Comparison of ENCODE assay signal across 15 cellular contexts in genomic region chr9:108756746-108757490, GRCh38.
A peak's percentile ranks its signal among the peaks of the same experiment; 100 is the strongest.
DNase-seq lines count a peak whose midpoint lies in the region; ATAC-seq and TF ChIP-seq lines count a peak whose summit lies in the region.
"Had no signal": no experiment of that assay in that cellular context is flagged by ENCODE, and none has a peak within 500 bp of the region (broad histone marks: within the 10 kb centered on the region; RNA-seq: fewer than 3 reads in every experiment).

No MANE protein-coding gene starts in this region.

- H2AFZ ChIP-seq in smooth muscle cell (ENCODE audit: low read depth) (no peak overlapping the region), MM.1S (ENCODE audit: low read length) (no peak overlapping the region)

- no peak for ATAC-seq in GM19455 (IDR thresholded peaks at IDR 0.05; ENCODE audit: unreplicated experiment)
- ATAC-seq: T-cell had no signal

- DNase-seq in SIG-M5 treated with dmso at 0.1 percent for 504 hours (lab: John Stamatoyannopoulos, UW; ENCODE audit: unreplicated experiment) (peak; percentile 28), SIG-M5 (lab: John Stamatoyannopoulos, UW) (no peak), OCI-M1 (lab: John Stamatoyannopoulos, UW) (peak; percentile 3), esophagus squamous epithelium (lab: John Stamatoyannopoulos, UW) (no peak), smooth muscle cell (lab: John Stamatoyannopoulos, UW; ENCODE audit: unreplicated experiment) (no peak), MM.1S (no peak), retina (no peak)
- DNase-seq: activated CD4-positive, alpha-beta memory T cell treated with anti-CD3 and anti-CD28 coated beads for 36 hours; activated naive CD4-positive, alpha-beta T cell treated with anti-CD3 and anti-CD28 coated beads for 36 hours; KG1; midbrain; NCI-H524 treated with DMSO at 0.1 percent for 48 hours; T-cell had no signal

- H3K27me3 ChIP-seq in esophagus squamous epithelium = no peaks in the 10 kb centered on the region
- no peaks in the 10 kb centered on the region for H3K27me3 ChIP-seq in smooth muscle cell (ENCODE audit: low read depth)
- H3K27me3 ChIP-seq in MM.1S (replicated peaks; ENCODE audit: insufficient read depth, low read length) = no peaks in the 10 kb centered on the region
- H3K27me3 ChIP-seq: suprapubic skin had no signal

- 31 to 42% methylated on average over 3 of the region's 3 CpGs for WGBS in esophagus squamous epithelium, 2 donors
- WGBS in smooth muscle cell (ENCODE audit: low lambda C conversion rate) = 63% methylated on average over 3 of the region's 3 CpGs

- no peaks in the 10 kb centered on the region for H3K9me3 ChIP-seq in esophagus squamous epithelium
- no peaks in the 10 kb centered on the region for H3K9me3 ChIP-seq in smooth muscle cell (replicated peaks; ENCODE audit: low read depth)
- no peaks in the 10 kb centered on the region for H3K9me3 ChIP-seq in MM.1S (replicated peaks; ENCODE audit: insufficient read depth, low read length)
- H3K9me3 ChIP-seq: suprapubic skin had no signal

- H3K79me2 ChIP-seq in smooth muscle cell (ENCODE audit: low read depth) = no peaks in the 10 kb centered on the region
- no peaks in the 10 kb centered on the region for H3K79me2 ChIP-seq in MM.1S (ENCODE audit: low read length)

- intact Hi-C loops in esophagus squamous epithelium (cut with DNase I) = loop anchor here (10.0 kb wide), 1 partner anchor 1282 kb away; no protein-coding TSS in a partner anchor

- H3K4me3 ChIP-seq in esophagus squamous epithelium (no peak overlapping the region), smooth muscle cell (no peak overlapping the region), MM.1S (ENCODE audit: low read length) (no peak overlapping the region)
- H3K4me3 ChIP-seq: suprapubic skin had no signal

- H3K27ac ChIP-seq in esophagus squamous epithelium (peak overlapping the region in 3 of 4 donors; percentile 43 to 76 (median 59)), smooth muscle cell (ENCODE audit: low read depth) (no peak overlapping the region), MM.1S (ENCODE audit: low read length) (no peak overlapping the region)
- H3K27ac ChIP-seq: suprapubic skin had no signal

- H3K36me3 ChIP-seq in esophagus squamous epithelium (no peaks in the 10 kb centered on the region), smooth muscle cell (ENCODE audit: low read depth) (no peaks in the 10 kb centered on the region), MM.1S (replicated peaks; ENCODE audit: insufficient read depth, low read length) (no peaks in the 10 kb centered on the region)
- H3K36me3 ChIP-seq: suprapubic skin had no signal

- H3K9ac ChIP-seq in smooth muscle cell (ENCODE audit: low read depth) = no peak overlapping the region
- no peak overlapping the region for H3K9ac ChIP-seq in MM.1S (ENCODE audit: low read length)

- H3K4me1 ChIP-seq in esophagus squamous epithelium = peaks cover 8 to 45% (median 9%) of the 10 kb centered on the region in 3 donors
- no peaks in the 10 kb centered on the region for H3K4me1 ChIP-seq in smooth muscle cell (ENCODE audit: low read depth)
- no peaks in the 10 kb centered on the region for H3K4me1 ChIP-seq in MM.1S (ENCODE audit: low read length)

- no peak overlapping the region for H3K4me2 ChIP-seq in smooth muscle cell
- no peak overlapping the region for H3K4me2 ChIP-seq in MM.1S (ENCODE audit: low read depth, low read length)

- TF ChIP-seq CTCF in esophagus squamous epithelium (IDR thresholded peaks at IDR 0.05) (peak in 4 of 6 experiments; percentile 11 to 59 (median 41)), smooth muscle cell (IDR thresholded peaks at IDR 0.05; ENCODE audit: borderline replicate concordance, insufficient read depth, poor library complexity, severe bottlenecking) (peak; percentile 11), MM.1S (IDR thresholded peaks at IDR 0.05; ENCODE audit: low read length) (no peak)

- H3K9me2 ChIP-seq in MM.1S (replicated peaks; ENCODE audit: insufficient read depth, low read length) = no peaks in the 10 kb centered on the region

- H3F3A ChIP-seq in smooth muscle cell (ENCODE audit: low read depth) (no peaks in the 10 kb centered on the region), MM.1S (ENCODE audit: insufficient read depth, low read length) (no peaks in the 10 kb centered on the region)

- no peak for TF ChIP-seq POLR2A in esophagus squamous epithelium (IDR thresholded peaks at IDR 0.05)

- H4K20me1 ChIP-seq in smooth muscle cell (ENCODE audit: low read depth) (no peaks in the 10 kb centered on the region), MM.1S (ENCODE audit: insufficient read depth, low read length) (no peaks in the 10 kb centered on the region)

Comparison
In these comparisons a context has a peak if more than half of its experiments do, and no peak if none do; other contexts are left out.
1. DNase-seq: peak in SIG-M5 treated with dmso at 0.1 percent for 504 hours (single experiment) and OCI-M1 (single experiment); none in SIG-M5 (single experiment), esophagus squamous epithelium (single experiment), smooth muscle cell (single experiment), MM.1S (single experiment) and retina (single experiment).
2. H3K27ac ChIP-seq: peak in esophagus squamous epithelium (3 of 4); none in smooth muscle cell (single experiment) and MM.1S (single experiment).